In genomic region chr7:158997110-158997453, GRCh38 we compare ENCODE assay signal across 2 cellular contexts.
TF ChIP-seq lines count a peak whose summit lies in the region.

No MANE protein-coding gene starts in this region.

TF ChIP-seq in SK-N-SH, 30 proteins besides CTCF, POLR2A, EP300 and RAD21 (continued from another document):
- no peak for TF ChIP-seq ZBTB33 (IDR thresholded peaks at IDR 0.05; ENCODE audit: borderline replicate concordance, low read depth)
- TF ChIP-seq SMC3 (IDR thresholded peaks at IDR 0.05; ENCODE audit: low read depth, low read length) = no peak

TF ChIP-seq in SK-N-SH treated with all-trans-retinoic acid at 6 μM for 48 hours, 23 proteins besides CTCF, POLR2A, EP300 and RAD21 (continued from another document):
- TF ChIP-seq TSHZ2 (CRISPR knock-in tag; IDR thresholded peaks at IDR 0.05) (no peak), OSR1 (CRISPR knock-in tag; IDR thresholded peaks at IDR 0.05) (no peak)
